ENCODE assay signal across 22 cellular contexts in genomic region chr12:39392154-39392925, GRCh38. TPM values are rescaled to one million over a fixed set of nuclear protein-coding genes. Genes with fewer than 3 reads are reported as not detected.
DNase-seq lines count a peak whose midpoint lies in the region; ATAC-seq, FAIRE-seq and TF ChIP-seq lines count a peak whose summit lies in the region.
"Had no signal": no experiment of that assay in that cellular context is flagged by ENCODE, and none has a peak within 500 bp of the region (broad histone marks: within the 10 kb centered on the region; RNA-seq: fewer than 3 reads in every experiment).

No MANE protein-coding gene starts in this region.

- no peak for TF ChIP-seq EP300 in SK-N-SH (IDR thresholded peaks at IDR 0.05; ENCODE audit: borderline replicate concordance in 1 of 2, low read depth in 1 of 2, low read length in 1 of 2)

- 88% methylated on average over 1 of the region's 1 CpG for WGBS in SK-N-SH (ENCODE audit: low lambda C conversion rate)
- whole genome bisulfite sequencing in small intestine, 3 donors: 78 to 91% (median 83%) methylated on average over 1 of the region's 1 CpG

- no peak overlapping the region for H3K4me2 ChIP-seq in SK-N-SH
- H3K4me2 ChIP-seq: A549 had no signal

- H3K9me2 ChIP-seq in SK-N-SH: no peaks in the 10 kb centered on the region

- no peak for TF ChIP-seq CTCF in SK-N-SH (IDR thresholded peaks at IDR 0.05)
- TF ChIP-seq CTCF in WERI-Rb-1 (IDR thresholded peaks at IDR 0.05; ENCODE audit: low read depth, low read length): no peak

- TF ChIP-seq RAD21 in SK-N-SH (IDR thresholded peaks at IDR 0.05; ENCODE audit: low read length): no peak

- H3K27ac ChIP-seq in SK-N-SH (ENCODE audit: low read depth in 2 of 2, low read length in 1 of 2) (peak overlapping the region in 1 of 2 experiments; percentile 96; a peak in 2 of 4 replicates), WERI-Rb-1 (no peak overlapping the region), iPS-18a (ENCODE audit: low read length) (peak overlapping the region; percentile 9), small intestine (ENCODE audit: low read depth in 1 of 2, low read length in 1 of 2) (no peak overlapping the region)
- H3K27ac ChIP-seq: A549, body of pancreas, gastrocnemius medialis, uterus had no signal

- POLR2A ChIA-PET in SK-N-SH (lab: Yijun Ruan, JAX): no interaction called here

- H3K36me3 ChIP-seq in SK-N-SH (replicated peaks in 1 of 2; ENCODE audit: control insufficient read depth in 1 of 2, insufficient read depth in 2 of 2, low read length in 1 of 2) (no peaks in the 10 kb centered on the region), WERI-Rb-1 (no peaks in the 10 kb centered on the region), iPS-18a (ENCODE audit: control insufficient read depth, low read depth, low read length) (no peaks in the 10 kb centered on the region), small intestine (ENCODE audit: control insufficient read depth in 2 of 2, insufficient read depth in 2 of 2, low read length in 2 of 2) (no peaks in the 10 kb centered on the region)
- H3K36me3 ChIP-seq: gastrocnemius medialis, uterus had no signal

- H4K20me1 ChIP-seq in SK-N-SH (ENCODE audit: insufficient read depth): no peaks in the 10 kb centered on the region

- H3K79me2 ChIP-seq in SK-N-SH (ENCODE audit: insufficient read depth): no peaks in the 10 kb centered on the region

- CTCF ChIA-PET in SK-N-SH (lab: Yijun Ruan, JAX): interaction anchor here (1.1 to 1.8 kb wide), 5 partner anchors 8 to 74 kb away, joined by 4 to 6 read pairs (median 4); partner anchors contain the start of gene KIF21A

- no peak overlapping the region for H3K9ac ChIP-seq in SK-N-SH
- H3K9ac ChIP-seq in iPS-18a (ENCODE audit: low read length): no peak overlapping the region

- DNase-seq in SK-N-SH: no peak
- peak; percentile 19 for DNase-seq in WERI-Rb-1
- DNase-seq in small intestine: no peak
- no peak for DNase-seq in islet precursor cell
- no peak for DNase-seq in cerebellar nuclear complex (lab: John Stamatoyannopoulos, UW)
- no peak for DNase-seq in ecto neural progenitor cell (ENCODE audit: low spot score)
- DNase-seq: activated CD4-positive, alpha-beta T cell treated with anti-CD3 and anti-CD28 coated beads for 4 hours; activated CD8-positive, alpha-beta memory T cell treated with anti-CD3 and anti-CD28 coated beads, Interleukin-2, amount 10 ng/mL, durations not matched to agents 7 days and 5 days; activated naive CD8-positive, alpha-beta T cell treated with anti-CD3 and anti-CD28 coated beads for 36 hours; body of pancreas; dermis blood vessel endothelial cell; erythroblast; gastrocnemius medialis; NCI-H1105 treated with DMSO at 0.1 percent for 48 hours; NCI-H2107; NCI-H524 treated with DMSO at 0.1 percent for 48 hours; uterus had no signal

- H3F3A ChIP-seq in SK-N-SH (replicated peaks; ENCODE audit: insufficient read depth): no peaks in the 10 kb centered on the region

- ATAC-seq in SK-N-SH treated with all-trans-retinoic acid at 6 μM for 48 hours: no peak
- ATAC-seq: A549; activated CD8-positive, alpha-beta memory T cell treated with anti-CD3 and anti-CD28 coated beads, Interleukin-2, amount 10 ng/mL, durations not matched to agents 7 days and 5 days; body of pancreas; gastrocnemius medialis; HepG2 had no signal

- H3K4me1 ChIP-seq in SK-N-SH (ENCODE audit: control insufficient read depth in 1 of 2, insufficient read depth in 2 of 2, low read depth in 1 of 2, low read length in 1 of 2) (peaks cover 0 to 66% of the 10 kb centered on the region in 2 experiments; a peak in 2 of 4 replicates), iPS-18a (ENCODE audit: control insufficient read depth, low read depth, low read length) (peaks cover 45% of the 10 kb centered on the region), small intestine (ENCODE audit: control insufficient read depth in 2 of 2, insufficient read depth in 1 of 2, low read depth in 1 of 2, low read length in 1 of 2) (no peaks in the 10 kb centered on the region)
- H3K4me1 ChIP-seq: A549, body of pancreas, gastrocnemius medialis, uterus had no signal

- H2AFZ ChIP-seq in SK-N-SH (ENCODE audit: low read depth): no peak overlapping the region

- peak; percentile 81 for FAIRE-seq in small intestine (lab: Jason Lieb, UNC)
- FAIRE-seq: A549, HepG2 had no signal

- H3K9me3 ChIP-seq in SK-N-SH (no peaks in the 10 kb centered on the region), WERI-Rb-1 (ENCODE audit: severe bottlenecking) (no peaks in the 10 kb centered on the region), iPS-18a (ENCODE audit: control insufficient read depth, low read depth, low read length) (no peaks in the 10 kb centered on the region), small intestine (ENCODE audit: control insufficient read depth, low read depth) (no peaks in the 10 kb centered on the region)
- H3K9me3 ChIP-seq: A549, BE2C, body of pancreas, gastrocnemius medialis, uterus had no signal

- H3K27me3 ChIP-seq in SK-N-SH (ENCODE audit: insufficient read depth): no peaks in the 10 kb centered on the region
- no peaks in the 10 kb centered on the region for H3K27me3 ChIP-seq in WERI-Rb-1 (ENCODE audit: insufficient read depth, low read depth, severe bottlenecking)
- no peaks in the 10 kb centered on the region for H3K27me3 ChIP-seq in iPS-18a (ENCODE audit: control insufficient read depth, insufficient read depth, low read length)
- no peaks in the 10 kb centered on the region for H3K27me3 ChIP-seq in small intestine (ENCODE audit: control insufficient read depth in 2 of 2, insufficient read depth in 2 of 2, low read length in 2 of 2)
- H3K27me3 ChIP-seq: BE2C, body of pancreas, gastrocnemius medialis, uterus had no signal

- no peak overlapping the region for H3K4me3 ChIP-seq in SK-N-SH (ENCODE audit: low read depth in 2 of 2, low read length in 1 of 2)
- H3K4me3 ChIP-seq in WERI-Rb-1 (ENCODE audit: low read depth, low read length): no peak overlapping the region
- no peak overlapping the region for H3K4me3 ChIP-seq in iPS-18a (ENCODE audit: low read length)
- H3K4me3 ChIP-seq in small intestine (ENCODE audit: low read depth in 1 of 2, low read length in 2 of 2): no peak overlapping the region
- H3K4me3 ChIP-seq: A549, body of pancreas, gastrocnemius medialis, uterus had no signal

TF ChIP-seq in SK-N-SH, 30 proteins besides CTCF, POLR2A, EP300 and RAD21:
- TF ChIP-seq SIN3A (IDR thresholded peaks at IDR 0.05; ENCODE audit: borderline replicate concordance, low read depth, low read length) (no peak), FOXM1 (IDR thresholded peaks at IDR 0.05; ENCODE audit: low read depth) (no peak), USF1 (IDR thresholded peaks at IDR 0.05; ENCODE audit: borderline replicate concordance, low read depth) (no peak), RXRA (IDR thresholded peaks at IDR 0.05; ENCODE audit: borderline replicate concordance, low read depth) (no peak), MAX (IDR thresholded peaks at IDR 0.05; ENCODE audit: low read depth) (no peak), MXI1 (IDR thresholded peaks at IDR 0.05; ENCODE audit: low read depth, low read length) (0 out of 2 replicates have a peak, but pooled peaks have one; percentile 24), TEAD4 (IDR thresholded peaks at IDR 0.05; ENCODE audit: borderline replicate concordance, insufficient read depth) (no peak)

TF ChIP-seq in SK-N-SH treated with all-trans-retinoic acid at 6 μM for 48 hours, 23 proteins besides CTCF, POLR2A, EP300 and RAD21 (continues in another document):
- TF ChIP-seq ZFP3 (CRISPR knock-in tag; IDR thresholded peaks at IDR 0.05) (no peak), PPARA (CRISPR knock-in tag; IDR thresholded peaks at IDR 0.05; ENCODE audit: borderline replicate concordance) (no peak), POU6F1 (CRISPR knock-in tag; IDR thresholded peaks at IDR 0.05; ENCODE audit: borderline replicate concordance, low read depth) (no peak), TSHZ2 (CRISPR knock-in tag; IDR thresholded peaks at IDR 0.05) (no peak)

RNA-seq across cellular contexts. Expression of gene KIF21A, which starts 50.6 kb away (rescaled TPM):
- polyA plus RNA-seq in SK-N-SH (2012; rRNA removed) (3.6 and 7.2 TPM in 2 replicates), small intestine (10 to 100 TPM; 15.2 to 21.6 (median 21.5) TPM)
- 8.8 and 11.7 TPM in 2 replicates for polyA plus RNA-seq in SK-N-SH (2012; cell fraction: cytosol; rRNA removed)
- 5.3 and 9.8 TPM in 2 replicates for polyA plus RNA-seq in SK-N-SH (2012; cell fraction: nucleus; rRNA removed)
